In the genomic region with DNA sequence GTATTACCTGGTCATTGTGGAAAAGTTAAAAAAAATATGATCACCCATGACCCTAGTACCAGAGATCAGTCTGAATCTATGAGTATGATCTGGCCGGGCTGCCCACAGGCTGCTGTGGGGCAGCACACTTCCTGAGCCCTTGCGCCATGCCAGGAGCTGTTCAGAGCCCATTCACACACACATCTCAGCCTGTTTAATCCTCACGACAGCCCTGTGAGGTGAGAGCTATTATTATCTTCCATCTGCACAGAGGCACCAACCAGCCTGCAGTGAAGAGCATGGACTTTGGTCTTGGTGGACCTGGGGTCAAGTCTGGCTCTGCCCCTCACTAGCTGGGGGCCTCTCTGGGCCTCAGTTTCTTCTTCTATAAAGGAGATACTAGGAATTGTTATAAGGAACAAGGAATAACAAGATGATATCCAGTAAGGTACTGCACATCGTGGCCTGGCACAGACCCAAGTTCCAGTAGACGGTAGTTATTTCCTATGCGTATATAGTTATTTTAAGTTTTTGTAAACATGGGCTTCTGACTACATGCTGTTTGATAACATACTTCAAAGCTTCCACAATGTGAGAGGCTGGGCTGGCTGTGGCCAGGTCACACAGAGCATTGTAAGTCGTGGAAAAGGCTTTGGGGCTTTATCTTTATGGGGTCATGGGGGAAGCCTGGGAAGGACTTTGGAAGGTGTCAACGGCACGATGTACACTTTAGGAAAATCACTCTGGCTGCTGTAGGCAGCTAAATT, we compare ENCODE assay signal across 12 cellular contexts. TPM values are rescaled to one million over a fixed set of nuclear protein-coding genes. Genes with fewer than 3 reads are reported as not detected.
DNase-seq lines count a peak whose midpoint lies in the region; ATAC-seq and TF ChIP-seq lines count a peak whose summit lies in the region.
"Had no signal": no experiment of that assay in that cellular context is flagged by ENCODE, and none has a peak within 500 bp of the region (broad histone marks: within the 10 kb centered on the region; RNA-seq: fewer than 3 reads in every experiment).

No MANE protein-coding gene starts in this region.

- no peaks in the 10 kb centered on the region for H3K36me3 Mint-ChIP-seq in brain
- no peaks in the 10 kb centered on the region for H3K36me3 Mint-ChIP-seq in neural crest cell (ENCODE audit: low read depth)

- DNase-seq in DMS 273 treated with DMSO at 0.1 percent for 48 hours (lab: John Stamatoyannopoulos, UW) (peak; percentile 30), KG1 (lab: John Stamatoyannopoulos, UW) (peak; percentile 13), neural crest cell (ENCODE audit: low read depth, low spot score) (no peak), DMS153 treated with DMSO at 0.1 percent for 48 hours (lab: John Stamatoyannopoulos, UW; ENCODE audit: unreplicated experiment) (no peak)
- DNase-seq: aorta, kidney glomerular epithelial cell, MM.1S, PC-3 had no signal

- H3K4me1 Mint-ChIP-seq in brain = peaks cover 55% of the 10 kb centered on the region
- H3K4me1 Mint-ChIP-seq in neural crest cell = peaks cover 15% of the 10 kb centered on the region

- H3K4me3 Mint-ChIP-seq in brain = peak overlapping the region in 2 of 5 experiments; percentile 35 to 49
- peak overlapping the region; percentile 18 for H3K4me3 Mint-ChIP-seq in neural crest cell
- H3K4me3 Mint-ChIP-seq: GM23338 had no signal

- TF ChIP-seq CTCF in brain (conservative IDR thresholded peaks at IDR 0.05) (no peak), neural crest cell (conservative IDR thresholded peaks at IDR 0.05) (no peak)

- peak overlapping the region; percentile 17 to 75 (median 70) for H3K27ac Mint-ChIP-seq in brain
- no peak overlapping the region for H3K27ac Mint-ChIP-seq in neural crest cell (ENCODE audit: unreplicated experiment)
- H3K27ac Mint-ChIP-seq: GM23338 had no signal

- H3K27me3 Mint-ChIP-seq in brain (peaks cover 42% of the 10 kb centered on the region), neural crest cell (ENCODE audit: low read depth) (peaks cover 39% of the 10 kb centered on the region)

- ATAC-seq in activated CD4-positive, CD25-positive, alpha-beta regulatory T cell treated with anti-CD3 and anti-CD28 coated beads, Interleukin-2, amount 50 U/mL, for 24 hours = no peak
- no peak for ATAC-seq in GM19023 (IDR thresholded peaks at IDR 0.05; ENCODE audit: unreplicated experiment)
- ATAC-seq: GM23338, PC-3 had no signal

- peaks cover 0 to 5% (median 0%) of the 10 kb centered on the region in 5 experiments for H3K9me3 Mint-ChIP-seq in brain
- no peaks in the 10 kb centered on the region for H3K9me3 Mint-ChIP-seq in neural crest cell
- H3K9me3 Mint-ChIP-seq: GM23338 had no signal

RNA-seq across cellular contexts. Expression of gene PADI2, which starts 3.4 kb away (rescaled TPM):
- 110 TPM for polyA plus RNA-seq in brain (ENCODE audit: insufficient read depth, low read depth, low replicate concordance)
- total RNA-seq in neural crest cell = 0.16 and 0.20 TPM in 2 replicates

Comparison
In these comparisons a context has a peak if more than half of its experiments do, and no peak if none do; other contexts are left out.
1. DNase-seq: peak in DMS 273 treated with DMSO at 0.1 percent for 48 hours (single experiment) and KG1 (single experiment); none in neural crest cell (single experiment) and DMS153 treated with DMSO at 0.1 percent for 48 hours (single experiment).